Comparison of ENCODE assay signal across 2 cellular contexts in the genomic region with DNA sequence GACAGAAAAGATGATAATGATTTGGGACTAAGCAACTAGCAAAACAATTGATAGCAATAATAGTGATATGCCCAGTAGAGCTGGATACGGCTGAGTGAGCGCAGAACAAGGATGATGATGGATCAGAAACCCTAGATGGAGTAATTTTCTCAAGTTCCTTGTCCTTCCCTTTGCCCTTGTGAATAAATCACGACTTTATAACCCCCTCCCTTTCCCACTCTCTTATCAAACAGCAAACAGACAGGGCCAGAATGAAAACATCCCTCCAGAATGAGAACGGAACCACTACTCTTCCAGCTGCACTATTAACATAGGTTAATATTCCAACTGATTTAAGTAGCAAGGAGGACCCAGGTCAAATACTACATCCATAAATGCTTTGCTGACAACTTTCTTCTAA.
A peak's percentile ranks its signal among the peaks of the same experiment; 100 is the strongest.
TF ChIP-seq lines count a peak whose summit lies in the region.

No MANE protein-coding gene starts in this region.

TF ChIP-seq in HepG2, 621 proteins besides CTCF, POLR2A, EP300 and RAD21:
- TF ChIP-seq TARDBP (CRISPR knock-in tag; IDR thresholded peaks at IDR 0.05), result no peak
- TF ChIP-seq HMG20A (CRISPR knock-in tag; IDR thresholded peaks at IDR 0.05; ENCODE audit: borderline replicate concordance), result no peak
- no peak for TF ChIP-seq ZNF549 (CRISPR knock-in tag; IDR thresholded peaks at IDR 0.05)
- no peak for TF ChIP-seq RBM39 (IDR thresholded peaks at IDR 0.05; ENCODE audit: low read depth, low read length, poor library complexity, severe bottlenecking)
- TF ChIP-seq SRSF9 (IDR thresholded peaks at IDR 0.05; ENCODE audit: borderline replicate concordance, insufficient read depth, low read depth, low read length, poor library complexity, severe bottlenecking), result no peak
- TF ChIP-seq, protein P1, sequence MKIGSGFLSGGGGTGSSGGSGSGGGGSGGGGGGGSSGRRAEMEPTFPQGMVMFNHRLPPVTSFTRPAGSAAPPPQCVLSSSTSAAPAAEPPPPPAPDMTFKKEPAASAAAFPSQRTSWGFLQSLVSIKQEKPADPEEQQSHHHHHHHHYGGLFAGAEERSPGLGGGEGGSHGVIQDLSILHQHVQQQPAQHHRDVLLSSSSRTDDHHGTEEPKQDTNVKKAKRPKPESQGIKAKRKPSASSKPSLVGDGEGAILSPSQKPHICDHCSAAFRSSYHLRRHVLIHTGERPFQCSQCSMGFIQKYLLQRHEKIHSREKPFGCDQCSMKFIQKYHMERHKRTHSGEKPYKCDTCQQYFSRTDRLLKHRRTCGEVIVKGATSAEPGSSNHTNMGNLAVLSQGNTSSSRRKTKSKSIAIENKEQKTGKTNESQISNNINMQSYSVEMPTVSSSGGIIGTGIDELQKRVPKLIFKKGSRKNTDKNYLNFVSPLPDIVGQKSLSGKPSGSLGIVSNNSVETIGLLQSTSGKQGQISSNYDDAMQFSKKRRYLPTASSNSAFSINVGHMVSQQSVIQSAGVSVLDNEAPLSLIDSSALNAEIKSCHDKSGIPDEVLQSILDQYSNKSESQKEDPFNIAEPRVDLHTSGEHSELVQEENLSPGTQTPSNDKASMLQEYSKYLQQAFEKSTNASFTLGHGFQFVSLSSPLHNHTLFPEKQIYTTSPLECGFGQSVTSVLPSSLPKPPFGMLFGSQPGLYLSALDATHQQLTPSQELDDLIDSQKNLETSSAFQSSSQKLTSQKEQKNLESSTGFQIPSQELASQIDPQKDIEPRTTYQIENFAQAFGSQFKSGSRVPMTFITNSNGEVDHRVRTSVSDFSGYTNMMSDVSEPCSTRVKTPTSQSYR (CRISPR knock-in tag; IDR thresholded peaks at IDR 0.05; ENCODE audit: borderline replicate concordance), result no peak
- no peak for TF ChIP-seq SMAD3 (CRISPR knock-in tag; IDR thresholded peaks at IDR 0.05)
- TF ChIP-seq ZNF350 (CRISPR knock-in tag; IDR thresholded peaks at IDR 0.05; ENCODE audit: borderline replicate concordance, low read depth), result no peak
- TF ChIP-seq, protein P2, sequence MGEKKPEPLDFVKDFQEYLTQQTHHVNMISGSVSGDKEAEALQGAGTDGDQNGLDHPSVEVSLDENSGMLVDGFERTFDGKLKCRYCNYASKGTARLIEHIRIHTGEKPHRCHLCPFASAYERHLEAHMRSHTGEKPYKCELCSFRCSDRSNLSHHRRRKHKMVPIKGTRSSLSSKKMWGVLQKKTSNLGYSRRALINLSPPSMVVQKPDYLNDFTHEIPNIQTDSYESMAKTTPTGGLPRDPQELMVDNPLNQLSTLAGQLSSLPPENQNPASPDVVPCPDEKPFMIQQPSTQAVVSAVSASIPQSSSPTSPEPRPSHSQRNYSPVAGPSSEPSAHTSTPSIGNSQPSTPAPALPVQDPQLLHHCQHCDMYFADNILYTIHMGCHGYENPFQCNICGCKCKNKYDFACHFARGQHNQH (CRISPR knock-in tag; IDR thresholded peaks at IDR 0.05), result no peak
- no peak for TF ChIP-seq ZNF577 (CRISPR knock-in tag; IDR thresholded peaks at IDR 0.05; ENCODE audit: borderline replicate concordance, low read depth)
- no peak for TF ChIP-seq KLF16 (CRISPR knock-in tag; IDR thresholded peaks at IDR 0.05)
- TF ChIP-seq MYC (CRISPR knock-in tag; IDR thresholded peaks at IDR 0.05; ENCODE audit: borderline replicate concordance), result no peak
- TF ChIP-seq, protein P3, sequence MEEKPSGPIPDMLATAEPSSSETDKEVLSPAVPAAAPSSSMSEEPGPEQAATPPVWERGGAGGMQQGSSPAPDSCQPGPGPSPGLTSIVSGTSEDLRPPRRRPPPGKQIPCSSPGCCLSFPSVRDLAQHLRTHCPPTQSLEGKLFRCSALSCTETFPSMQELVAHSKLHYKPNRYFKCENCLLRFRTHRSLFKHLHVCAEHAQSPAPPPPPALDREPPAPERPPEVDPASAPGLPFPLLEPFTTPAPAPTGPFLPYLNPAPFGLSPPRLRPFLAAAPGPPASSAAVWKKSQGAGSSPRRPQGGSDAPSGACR (CRISPR knock-in tag; IDR thresholded peaks at IDR 0.05), result no peak
- TF ChIP-seq CBFB (CRISPR knock-in tag; IDR thresholded peaks at IDR 0.05), result no peak
- no peak for TF ChIP-seq HMGA1 (CRISPR knock-in tag; conservative IDR thresholded peaks at IDR 0.05)
- 0 out of 2 replicates have a peak, but pooled peaks have one; percentile 64 for TF ChIP-seq SSRP1 (CRISPR knock-in tag; IDR thresholded peaks at IDR 0.05)
- peak; percentile 17 for TF ChIP-seq HNRNPK (IDR thresholded peaks at IDR 0.05; ENCODE audit: low read depth, low read length, poor library complexity, severe bottlenecking)
- no peak for TF ChIP-seq NFE2L2 (IDR thresholded peaks at IDR 0.05; ENCODE audit: low read length)
- TF ChIP-seq ZNF44 (CRISPR knock-in tag; IDR thresholded peaks at IDR 0.05), result no peak
- TF ChIP-seq ZNF546 (CRISPR knock-in tag; conservative IDR thresholded peaks at IDR 0.05), result 0 out of 2 replicates have a peak, but pooled peaks have one; percentile 16
- no peak for TF ChIP-seq ZNF782 (CRISPR knock-in tag; IDR thresholded peaks at IDR 0.05; ENCODE audit: borderline replicate concordance)
- no peak for TF ChIP-seq NAIF1 (CRISPR knock-in tag; IDR thresholded peaks at IDR 0.05; ENCODE audit: borderline replicate concordance)
- TF ChIP-seq, protein P4, sequence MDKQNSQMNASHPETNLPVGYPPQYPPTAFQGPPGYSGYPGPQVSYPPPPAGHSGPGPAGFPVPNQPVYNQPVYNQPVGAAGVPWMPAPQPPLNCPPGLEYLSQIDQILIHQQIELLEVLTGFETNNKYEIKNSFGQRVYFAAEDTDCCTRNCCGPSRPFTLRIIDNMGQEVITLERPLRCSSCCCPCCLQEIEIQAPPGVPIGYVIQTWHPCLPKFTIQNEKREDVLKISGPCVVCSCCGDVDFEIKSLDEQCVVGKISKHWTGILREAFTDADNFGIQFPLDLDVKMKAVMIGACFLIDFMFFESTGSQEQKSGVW (CRISPR knock-in tag; IDR thresholded peaks at IDR 0.05; ENCODE audit: borderline replicate concordance), result no peak
TF ChIP-seq in HepG2: peak in this region for 3.

TF ChIP-seq in SK-N-SH treated with all-trans-retinoic acid at 6 μM for 48 hours, 23 proteins besides CTCF, POLR2A, EP300 and RAD21:
- no peak for TF ChIP-seq BACH2 (CRISPR knock-in tag; IDR thresholded peaks at IDR 0.05; ENCODE audit: borderline replicate concordance)
- TF ChIP-seq ARNTL (CRISPR knock-in tag; IDR thresholded peaks at IDR 0.05; ENCODE audit: borderline replicate concordance, low read depth), result no peak
- no peak for TF ChIP-seq TOX (CRISPR knock-in tag; IDR thresholded peaks at IDR 0.05; ENCODE audit: borderline replicate concordance)
- no peak for TF ChIP-seq RARB (CRISPR knock-in tag; IDR thresholded peaks at IDR 0.05)
- TF ChIP-seq, protein P5, sequence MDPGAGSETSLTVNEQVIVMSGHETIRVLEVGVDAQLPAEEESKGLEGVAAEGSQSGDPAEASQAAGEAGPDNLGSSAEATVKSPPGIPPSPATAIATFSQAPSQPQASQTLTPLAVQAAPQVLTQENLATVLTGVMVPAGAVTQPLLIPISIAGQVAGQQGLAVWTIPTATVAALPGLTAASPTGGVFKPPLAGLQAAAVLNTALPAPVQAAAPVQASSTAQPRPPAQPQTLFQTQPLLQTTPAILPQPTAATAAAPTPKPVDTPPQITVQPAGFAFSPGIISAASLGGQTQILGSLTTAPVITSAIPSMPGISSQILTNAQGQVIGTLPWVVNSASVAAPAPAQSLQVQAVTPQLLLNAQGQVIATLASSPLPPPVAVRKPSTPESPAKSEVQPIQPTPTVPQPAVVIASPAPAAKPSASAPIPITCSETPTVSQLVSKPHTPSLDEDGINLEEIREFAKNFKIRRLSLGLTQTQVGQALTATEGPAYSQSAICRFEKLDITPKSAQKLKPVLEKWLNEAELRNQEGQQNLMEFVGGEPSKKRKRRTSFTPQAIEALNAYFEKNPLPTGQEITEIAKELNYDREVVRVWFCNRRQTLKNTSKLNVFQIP (CRISPR knock-in tag; IDR thresholded peaks at IDR 0.05; ENCODE audit: borderline replicate concordance, low read depth), result no peak
- TF ChIP-seq OSR1 (CRISPR knock-in tag; IDR thresholded peaks at IDR 0.05), result no peak
- no peak for TF ChIP-seq ZFP3 (CRISPR knock-in tag; IDR thresholded peaks at IDR 0.05)
- TF ChIP-seq, protein P6, sequence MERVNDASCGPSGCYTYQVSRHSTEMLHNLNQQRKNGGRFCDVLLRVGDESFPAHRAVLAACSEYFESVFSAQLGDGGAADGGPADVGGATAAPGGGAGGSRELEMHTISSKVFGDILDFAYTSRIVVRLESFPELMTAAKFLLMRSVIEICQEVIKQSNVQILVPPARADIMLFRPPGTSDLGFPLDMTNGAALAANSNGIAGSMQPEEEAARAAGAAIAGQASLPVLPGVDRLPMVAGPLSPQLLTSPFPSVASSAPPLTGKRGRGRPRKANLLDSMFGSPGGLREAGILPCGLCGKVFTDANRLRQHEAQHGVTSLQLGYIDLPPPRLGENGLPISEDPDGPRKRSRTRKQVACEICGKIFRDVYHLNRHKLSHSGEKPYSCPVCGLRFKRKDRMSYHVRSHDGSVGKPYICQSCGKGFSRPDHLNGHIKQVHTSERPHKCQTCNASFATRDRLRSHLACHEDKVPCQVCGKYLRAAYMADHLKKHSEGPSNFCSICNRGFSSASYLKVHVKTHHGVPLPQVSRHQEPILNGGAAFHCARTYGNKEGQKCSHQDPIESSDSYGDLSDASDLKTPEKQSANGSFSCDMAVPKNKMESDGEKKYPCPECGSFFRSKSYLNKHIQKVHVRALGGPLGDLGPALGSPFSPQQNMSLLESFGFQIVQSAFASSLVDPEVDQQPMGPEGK (CRISPR knock-in tag; IDR thresholded peaks at IDR 0.05; ENCODE audit: borderline replicate concordance), result no peak
- TF ChIP-seq, protein P7, sequence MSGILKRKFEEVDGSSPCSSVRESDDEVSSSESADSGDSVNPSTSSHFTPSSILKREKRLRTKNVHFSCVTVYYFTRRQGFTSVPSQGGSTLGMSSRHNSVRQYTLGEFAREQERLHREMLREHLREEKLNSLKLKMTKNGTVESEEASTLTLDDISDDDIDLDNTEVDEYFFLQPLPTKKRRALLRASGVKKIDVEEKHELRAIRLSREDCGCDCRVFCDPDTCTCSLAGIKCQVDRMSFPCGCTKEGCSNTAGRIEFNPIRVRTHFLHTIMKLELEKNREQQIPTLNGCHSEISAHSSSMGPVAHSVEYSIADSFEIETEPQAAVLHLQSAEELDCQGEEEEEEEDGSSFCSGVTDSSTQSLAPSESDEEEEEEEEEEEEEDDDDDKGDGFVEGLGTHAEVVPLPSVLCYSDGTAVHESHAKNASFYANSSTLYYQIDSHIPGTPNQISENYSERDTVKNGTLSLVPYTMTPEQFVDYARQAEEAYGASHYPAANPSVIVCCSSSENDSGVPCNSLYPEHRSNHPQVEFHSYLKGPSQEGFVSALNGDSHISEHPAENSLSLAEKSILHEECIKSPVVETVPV (CRISPR knock-in tag; IDR thresholded peaks at IDR 0.05), result no peak
- TF ChIP-seq, protein P8, sequence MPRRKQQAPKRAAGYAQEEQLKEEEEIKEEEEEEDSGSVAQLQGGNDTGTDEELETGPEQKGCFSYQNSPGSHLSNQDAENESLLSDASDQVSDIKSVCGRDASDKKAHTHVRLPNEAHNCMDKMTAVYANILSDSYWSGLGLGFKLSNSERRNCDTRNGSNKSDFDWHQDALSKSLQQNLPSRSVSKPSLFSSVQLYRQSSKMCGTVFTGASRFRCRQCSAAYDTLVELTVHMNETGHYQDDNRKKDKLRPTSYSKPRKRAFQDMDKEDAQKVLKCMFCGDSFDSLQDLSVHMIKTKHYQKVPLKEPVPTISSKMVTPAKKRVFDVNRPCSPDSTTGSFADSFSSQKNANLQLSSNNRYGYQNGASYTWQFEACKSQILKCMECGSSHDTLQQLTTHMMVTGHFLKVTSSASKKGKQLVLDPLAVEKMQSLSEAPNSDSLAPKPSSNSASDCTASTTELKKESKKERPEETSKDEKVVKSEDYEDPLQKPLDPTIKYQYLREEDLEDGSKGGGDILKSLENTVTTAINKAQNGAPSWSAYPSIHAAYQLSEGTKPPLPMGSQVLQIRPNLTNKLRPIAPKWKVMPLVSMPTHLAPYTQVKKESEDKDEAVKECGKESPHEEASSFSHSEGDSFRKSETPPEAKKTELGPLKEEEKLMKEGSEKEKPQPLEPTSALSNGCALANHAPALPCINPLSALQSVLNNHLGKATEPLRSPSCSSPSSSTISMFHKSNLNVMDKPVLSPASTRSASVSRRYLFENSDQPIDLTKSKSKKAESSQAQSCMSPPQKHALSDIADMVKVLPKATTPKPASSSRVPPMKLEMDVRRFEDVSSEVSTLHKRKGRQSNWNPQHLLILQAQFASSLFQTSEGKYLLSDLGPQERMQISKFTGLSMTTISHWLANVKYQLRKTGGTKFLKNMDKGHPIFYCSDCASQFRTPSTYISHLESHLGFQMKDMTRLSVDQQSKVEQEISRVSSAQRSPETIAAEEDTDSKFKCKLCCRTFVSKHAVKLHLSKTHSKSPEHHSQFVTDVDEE (CRISPR knock-in tag; IDR thresholded peaks at IDR 0.05), result no peak
- TF ChIP-seq CSDC2 (CRISPR knock-in tag; IDR thresholded peaks at IDR 0.05), result no peak
- no peak for TF ChIP-seq ZNF8 (CRISPR knock-in tag; IDR thresholded peaks at IDR 0.05)
- no peak for TF ChIP-seq TCF4 (CRISPR knock-in tag; IDR thresholded peaks at IDR 0.05; ENCODE audit: borderline replicate concordance)
- no peak for TF ChIP-seq PPARA (CRISPR knock-in tag; IDR thresholded peaks at IDR 0.05; ENCODE audit: borderline replicate concordance)
- TF ChIP-seq, protein P9, sequence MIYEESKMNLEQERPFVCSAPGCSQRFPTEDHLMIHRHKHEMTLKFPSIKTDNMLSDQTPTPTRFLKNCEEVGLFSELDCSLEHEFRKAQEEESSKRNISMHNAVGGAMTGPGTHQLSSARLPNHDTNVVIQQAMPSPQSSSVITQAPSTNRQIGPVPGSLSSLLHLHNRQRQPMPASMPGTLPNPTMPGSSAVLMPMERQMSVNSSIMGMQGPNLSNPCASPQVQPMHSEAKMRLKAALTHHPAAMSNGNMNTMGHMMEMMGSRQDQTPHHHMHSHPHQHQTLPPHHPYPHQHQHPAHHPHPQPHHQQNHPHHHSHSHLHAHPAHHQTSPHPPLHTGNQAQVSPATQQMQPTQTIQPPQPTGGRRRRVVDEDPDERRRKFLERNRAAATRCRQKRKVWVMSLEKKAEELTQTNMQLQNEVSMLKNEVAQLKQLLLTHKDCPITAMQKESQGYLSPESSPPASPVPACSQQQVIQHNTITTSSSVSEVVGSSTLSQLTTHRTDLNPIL (CRISPR knock-in tag; IDR thresholded peaks at IDR 0.05; ENCODE audit: low read depth), result no peak
